8 cellular contexts compared by ENCODE assay signal in the genomic region with DNA sequence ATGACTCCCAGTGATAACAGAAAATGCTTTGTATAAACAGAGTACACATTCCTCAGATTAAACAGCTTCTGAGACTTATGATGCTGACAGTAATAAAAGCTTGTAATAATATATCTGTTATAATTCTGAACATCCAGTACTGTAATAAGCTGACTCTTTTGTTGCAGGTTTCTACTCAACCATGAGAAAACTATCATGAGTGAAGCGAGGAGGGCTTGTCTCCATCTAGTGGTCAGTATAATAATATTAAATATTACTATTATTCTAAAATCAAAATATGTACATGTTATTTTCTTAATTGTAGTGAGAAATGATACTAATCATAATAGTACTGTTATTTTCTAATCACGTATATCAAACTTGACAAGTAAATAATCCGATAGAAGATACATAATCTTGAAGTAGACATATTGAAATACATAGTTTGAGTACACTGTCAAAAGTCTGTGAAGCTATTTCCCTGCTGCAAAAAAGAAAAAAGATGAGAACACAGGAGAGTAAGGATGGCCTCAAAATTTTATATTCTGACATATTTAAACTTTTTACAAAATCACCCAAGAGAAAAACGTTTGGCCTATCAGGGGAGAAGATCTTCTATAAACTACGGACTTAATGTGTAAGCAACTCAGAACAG.
DNase-seq lines count a peak whose midpoint lies in the region; ATAC-seq and TF ChIP-seq lines count a peak whose summit lies in the region.

No MANE protein-coding gene starts in this region.

- H3K27ac ChIP-seq in WERI-Rb-1 = no peak overlapping the region

- H3K4me3 Mint-ChIP-seq in natural killer cell treated with Interleukin-12 subunit alpha and Interleukin-12 subunit beta and Interleukin-15 and Interleukin-18, amount 100 ng/mL, for 72 hours = no peak overlapping the region

- no peaks in the 10 kb centered on the region for H3K36me3 Mint-ChIP-seq in natural killer cell treated with Interleukin-12 subunit alpha and Interleukin-12 subunit beta and Interleukin-15 and Interleukin-18, amount 100 ng/mL, for 72 hours

- CTCF ChIA-PET in BJ (lab: Yijun Ruan, JAX) = interaction anchor here (0.6 to 2.0 kb wide), 26 partner anchors 9 to 303 kb away, joined by 3 to 16 read pairs (median 5); a partner anchor contains a TSS

- H3K36me3 ChIP-seq in BJ (ENCODE audit: control insufficient read depth, insufficient read depth, low read length) (no peaks in the 10 kb centered on the region), WERI-Rb-1 (no peaks in the 10 kb centered on the region)

- H3K27ac Mint-ChIP-seq in natural killer cell treated with Interleukin-12 subunit alpha and Interleukin-12 subunit beta and Interleukin-15 and Interleukin-18, amount 100 ng/mL, for 72 hours = no peak overlapping the region

- no peaks in the 10 kb centered on the region for H3K4me1 Mint-ChIP-seq in natural killer cell treated with Interleukin-12 subunit alpha and Interleukin-12 subunit beta and Interleukin-15 and Interleukin-18, amount 100 ng/mL, for 72 hours (ENCODE audit: low read depth in 2 of 2)

- POLR2A ChIA-PET in BJ (lab: Charles Lee) = interaction anchor here (1.3 to 1.4 kb wide), 2 partner anchors 267 to 269 kb away, joined by 4 to 5 read pairs; a partner anchor contains a TSS

- H3K9me3 ChIP-seq in WERI-Rb-1 (ENCODE audit: severe bottlenecking) = no peaks in the 10 kb centered on the region

- no peak for DNase-seq in BJ (ENCODE audit: low read depth)
- DNase-seq in WERI-Rb-1 = no peak
- peak; percentile 73 for DNase-seq in iris pigment epithelial cell (ENCODE audit: low read depth)
- DNase-seq in retina = no peak
- DNase-seq in natural killer cell treated with Interleukin-12 subunit alpha and Interleukin-12 subunit beta and Interleukin-15 and Interleukin-18, amount 100 ng/mL, for 72 hours (ENCODE audit: low spot score) = no peak
- DNase-seq in NCI-H187 treated with DMSO at 0.1 percent for 48 hours (lab: John Stamatoyannopoulos, UW) = no peak

- ATAC-seq in HG03280 (IDR thresholded peaks at IDR 0.05; ENCODE audit: unreplicated experiment) (peak; percentile 64), GM19452 (IDR thresholded peaks at IDR 0.05; ENCODE audit: unreplicated experiment) (no peak)
- ATAC-seq in natural killer cell treated with Interleukin-12 subunit alpha and Interleukin-12 subunit beta and Interleukin-15 and Interleukin-18, amount 100 ng/mL, for 72 hours = no peak

- TF ChIP-seq CTCF in BJ (IDR thresholded peaks at IDR 0.05; ENCODE audit: insufficient read depth, low read depth, low read length) (peak; percentile 49), WERI-Rb-1 (IDR thresholded peaks at IDR 0.05; ENCODE audit: low read depth, low read length) (0 out of 2 replicates have a peak, but pooled peaks have one; percentile 17)

- peaks cover 8 to 10% of the 10 kb centered on the region in 2 donors for H3K27me3 Mint-ChIP-seq in natural killer cell treated with Interleukin-12 subunit alpha and Interleukin-12 subunit beta and Interleukin-15 and Interleukin-18, amount 100 ng/mL, for 72 hours

- H3K9me3 Mint-ChIP-seq in natural killer cell treated with Interleukin-12 subunit alpha and Interleukin-12 subunit beta and Interleukin-15 and Interleukin-18, amount 100 ng/mL, for 72 hours = no peaks in the 10 kb centered on the region

- H3K4me3 ChIP-seq in BJ (ENCODE audit: low read depth, low read length) (no peak overlapping the region), WERI-Rb-1 (ENCODE audit: low read depth, low read length) (no peak overlapping the region)

- no peaks in the 10 kb centered on the region for H3K27me3 ChIP-seq in BJ (ENCODE audit: control insufficient read depth, insufficient read depth, low read length)
- peaks cover 63% of the 10 kb centered on the region for H3K27me3 ChIP-seq in WERI-Rb-1 (ENCODE audit: insufficient read depth, low read depth, severe bottlenecking)
